27 cellular contexts compared by ENCODE assay signal in the genomic region with DNA sequence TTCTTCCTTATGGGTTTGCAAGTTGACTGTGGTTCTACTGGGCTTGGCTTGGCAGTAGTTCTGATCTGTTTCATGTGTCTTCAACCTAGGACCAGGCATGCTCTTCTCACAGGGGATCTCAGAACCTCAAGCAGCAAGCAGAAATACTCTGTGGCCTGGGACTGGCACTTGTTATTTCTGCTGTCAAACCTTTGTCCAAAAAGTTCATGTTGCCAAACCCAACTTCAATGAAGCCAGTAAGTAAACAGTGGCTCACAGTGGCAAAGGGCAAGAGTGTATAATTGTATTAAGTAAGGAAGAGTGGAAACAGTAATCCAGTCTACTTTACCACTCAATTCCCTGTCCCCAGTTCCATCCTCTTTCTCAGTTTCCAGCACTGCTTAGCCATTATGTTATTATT. TPM values are rescaled to one million over a fixed set of nuclear protein-coding genes. Genes with fewer than 3 reads are reported as not detected.
"Had no signal": no experiment of that assay in that cellular context is flagged by ENCODE, and none has a peak within 500 bp of the region (broad histone marks: within the 10 kb centered on the region; RNA-seq: fewer than 3 reads in every experiment).

No MANE protein-coding gene starts in this region.

- ATAC-seq: esophagus mucosa; left colon; left ventricle myocardium superior; natural killer cell; psoas muscle; right cardiac atrium; stimulated activated naive B cell treated with anti-CD40 and anti-IgM and Interleukin-4, amounts not matched to agents 10 μg/mL and 1 μg/mL and 100 μg/mL, for 72 hours had no signal

- H3K27ac ChIP-seq: colonic mucosa, epithelial cell of prostate, ovary, psoas muscle, skin epidermis, spleen, thoracic aorta, tibial nerve, upper lobe of left lung, uterus had no signal

- H3K9me3 ChIP-seq: colonic mucosa, ovary, psoas muscle, thoracic aorta, tibial nerve, upper lobe of left lung, uterus had no signal

- FAIRE-seq: frontal cortex had no signal

- DNase-seq: colonic mucosa; effector CD8-positive, alpha-beta T cell; endodermal cell; hypothalamus; immature natural killer cell; islet precursor cell; kidney glomerular epithelial cell; left colon; left ventricle myocardium superior; natural killer cell; occipital lobe; ovary; posterior cingulate gyrus; psoas muscle; right cardiac atrium; spleen; stimulated activated CD4-positive, alpha-beta T cell treated with anti-CD3 and anti-CD28 coated beads, Interleukin-4, amount 100 ng/mL, for 4 hours; stimulated activated naive B cell treated with anti-CD40 and anti-IgM and Interleukin-4, amounts not matched to agents 10 μg/mL and 1 μg/mL and 100 μg/mL, for 72 hours; upper lobe of left lung; uterus had no signal

- H3K27me3 ChIP-seq: colonic mucosa, ovary, tibial nerve, upper lobe of left lung, uterus had no signal

- H3K36me3 ChIP-seq: colonic mucosa, ovary, spleen, thoracic aorta, tibial nerve, upper lobe of left lung, uterus had no signal

- H3K4me3 ChIP-seq: colonic mucosa, lung, ovary, psoas muscle, skin epidermis, spleen, thoracic aorta, tibial nerve, upper lobe of left lung, uterus had no signal

- H3K4me1 ChIP-seq: colonic mucosa, psoas muscle, spleen, tibial nerve, upper lobe of left lung, uterus had no signal

RNA-seq across cellular contexts. Expression of a gene that starts 15.7 kb away (rescaled TPM):
- total RNA-seq: left ventricle myocardium superior, right cardiac atrium had no signal
